Comparison of ENCODE assay signal across 8 cellular contexts in genomic region chr5:1792842-1793266, GRCh38. TPM values are rescaled to one million over a fixed set of nuclear protein-coding genes. Genes with fewer than 3 reads are reported as not detected.
DNase-seq lines count a peak whose midpoint lies in the region; ATAC-seq, FAIRE-seq and TF ChIP-seq lines count a peak whose summit lies in the region.

No MANE protein-coding gene starts in this region.

- DNase-seq in GM18507 (ENCODE audit: extremely low spot score, insufficient read length, low read depth) (peak; percentile 71), NOMO-1 treated with DMSO at 0.1 percent for 48 hours (lab: John Stamatoyannopoulos, UW; ENCODE audit: unreplicated experiment) (peak; percentile 77), glomerular visceral epithelial cell (ENCODE audit: extremely low spot score) (peak; percentile 63), mesothelial cell of epicardium (ENCODE audit: low spot score in 2 of 2, unreplicated experiment in 2 of 2) (no peak), COLO668 (lab: John Stamatoyannopoulos, UW; ENCODE audit: unreplicated experiment) (no peak)
- DNase-seq in activated CD8-positive, alpha-beta memory T cell treated with anti-CD3 and anti-CD28 coated beads, Interleukin-2, amount 50 U/mL, for 4 hours, result peak; percentile 73
- peak; percentile 29 to 42 for DNase-seq in stimulated activated CD8-positive, alpha-beta memory T cell treated with anti-CD3 and anti-CD28 coated beads, Interleukin-2, amount 100 ng/mL, for 1 hour (ENCODE audit: low read depth in 2 of 2)

- no peaks in the 10 kb centered on the region for H3K9me3 Mint-ChIP-seq in mesothelial cell of epicardium

- peak; percentile 100 for FAIRE-seq in GM18507 (lab: Jason Lieb, UNC)

- H3K36me3 Mint-ChIP-seq in mesothelial cell of epicardium, result peaks cover 13% of the 10 kb centered on the region

- no peak for TF ChIP-seq CTCF in mesothelial cell of epicardium (IDR thresholded peaks at IDR 0.05; ENCODE audit: unreplicated experiment)

- ATAC-seq in HG02759 (IDR thresholded peaks at IDR 0.05; ENCODE audit: unreplicated experiment), result peak; percentile 94

- H3K27ac Mint-ChIP-seq in mesothelial cell of epicardium, result no peak overlapping the region

- H3K4me1 Mint-ChIP-seq in mesothelial cell of epicardium, result peaks cover 12% of the 10 kb centered on the region

- H3K27me3 Mint-ChIP-seq in mesothelial cell of epicardium (ENCODE audit: low read depth), result peaks cover under 1% of the 10 kb centered on the region

- no peak overlapping the region for H3K4me3 Mint-ChIP-seq in mesothelial cell of epicardium

RNA-seq across cellular contexts. Expression of gene MRPL36, which starts 6.8 kb away (rescaled TPM):
- 38.0 to 43.8 TPM (median 41.0 TPM) in 3 replicates for total RNA-seq in mesothelial cell of epicardium

RNA-seq across cellular contexts. Expression of gene NDUFS6, which starts 8.4 kb away (rescaled TPM):
- total RNA-seq in mesothelial cell of epicardium, result 26.7 to 29.7 TPM (median 28.0 TPM) in 3 replicates

Comparison
In these comparisons a context has a peak if more than half of its experiments do, and no peak if none do; other contexts are left out.
1. DNase-seq: peak in GM18507 (single experiment), NOMO-1 treated with DMSO at 0.1 percent for 48 hours (single experiment), activated CD8-positive, alpha-beta memory T cell treated with anti-CD3 and anti-CD28 coated beads, Interleukin-2, amount 50 U/mL, for 4 hours (single experiment), glomerular visceral epithelial cell (single experiment) and stimulated activated CD8-positive, alpha-beta memory T cell treated with anti-CD3 and anti-CD28 coated beads, Interleukin-2, amount 100 ng/mL, for 1 hour (2 of 2); none in mesothelial cell of epicardium (0 of 2) and COLO668 (single experiment).